In genomic region chr2:105856576-105856975, GRCh38 we compare ENCODE assay signal across 2 cellular contexts.
TF ChIP-seq lines count a peak whose summit lies in the region.

No MANE protein-coding gene starts in this region.

TF ChIP-seq in GM23338, 12 proteins besides CTCF, POLR2A, EP300 and RAD21 (continued from another document):
- no peak for TF ChIP-seq EZH2 (IDR thresholded peaks at IDR 0.05; ENCODE audit: low read depth, unreplicated experiment)
- TF ChIP-seq REST (IDR thresholded peaks at IDR 0.05; ENCODE audit: unreplicated experiment): no peak
- TF ChIP-seq EZH2phosphoT487 (IDR thresholded peaks at IDR 0.05; ENCODE audit: unreplicated experiment): no peak
- no peak for TF ChIP-seq ZNF114 (CRISPR knock-in tag; IDR thresholded peaks at IDR 0.05)
- TF ChIP-seq ETS1 (IDR thresholded peaks at IDR 0.05): no peak
- no peak for TF ChIP-seq CREB1 (CRISPR knock-in tag; IDR thresholded peaks at IDR 0.05; ENCODE audit: low read depth)
- TF ChIP-seq, protein P1, sequence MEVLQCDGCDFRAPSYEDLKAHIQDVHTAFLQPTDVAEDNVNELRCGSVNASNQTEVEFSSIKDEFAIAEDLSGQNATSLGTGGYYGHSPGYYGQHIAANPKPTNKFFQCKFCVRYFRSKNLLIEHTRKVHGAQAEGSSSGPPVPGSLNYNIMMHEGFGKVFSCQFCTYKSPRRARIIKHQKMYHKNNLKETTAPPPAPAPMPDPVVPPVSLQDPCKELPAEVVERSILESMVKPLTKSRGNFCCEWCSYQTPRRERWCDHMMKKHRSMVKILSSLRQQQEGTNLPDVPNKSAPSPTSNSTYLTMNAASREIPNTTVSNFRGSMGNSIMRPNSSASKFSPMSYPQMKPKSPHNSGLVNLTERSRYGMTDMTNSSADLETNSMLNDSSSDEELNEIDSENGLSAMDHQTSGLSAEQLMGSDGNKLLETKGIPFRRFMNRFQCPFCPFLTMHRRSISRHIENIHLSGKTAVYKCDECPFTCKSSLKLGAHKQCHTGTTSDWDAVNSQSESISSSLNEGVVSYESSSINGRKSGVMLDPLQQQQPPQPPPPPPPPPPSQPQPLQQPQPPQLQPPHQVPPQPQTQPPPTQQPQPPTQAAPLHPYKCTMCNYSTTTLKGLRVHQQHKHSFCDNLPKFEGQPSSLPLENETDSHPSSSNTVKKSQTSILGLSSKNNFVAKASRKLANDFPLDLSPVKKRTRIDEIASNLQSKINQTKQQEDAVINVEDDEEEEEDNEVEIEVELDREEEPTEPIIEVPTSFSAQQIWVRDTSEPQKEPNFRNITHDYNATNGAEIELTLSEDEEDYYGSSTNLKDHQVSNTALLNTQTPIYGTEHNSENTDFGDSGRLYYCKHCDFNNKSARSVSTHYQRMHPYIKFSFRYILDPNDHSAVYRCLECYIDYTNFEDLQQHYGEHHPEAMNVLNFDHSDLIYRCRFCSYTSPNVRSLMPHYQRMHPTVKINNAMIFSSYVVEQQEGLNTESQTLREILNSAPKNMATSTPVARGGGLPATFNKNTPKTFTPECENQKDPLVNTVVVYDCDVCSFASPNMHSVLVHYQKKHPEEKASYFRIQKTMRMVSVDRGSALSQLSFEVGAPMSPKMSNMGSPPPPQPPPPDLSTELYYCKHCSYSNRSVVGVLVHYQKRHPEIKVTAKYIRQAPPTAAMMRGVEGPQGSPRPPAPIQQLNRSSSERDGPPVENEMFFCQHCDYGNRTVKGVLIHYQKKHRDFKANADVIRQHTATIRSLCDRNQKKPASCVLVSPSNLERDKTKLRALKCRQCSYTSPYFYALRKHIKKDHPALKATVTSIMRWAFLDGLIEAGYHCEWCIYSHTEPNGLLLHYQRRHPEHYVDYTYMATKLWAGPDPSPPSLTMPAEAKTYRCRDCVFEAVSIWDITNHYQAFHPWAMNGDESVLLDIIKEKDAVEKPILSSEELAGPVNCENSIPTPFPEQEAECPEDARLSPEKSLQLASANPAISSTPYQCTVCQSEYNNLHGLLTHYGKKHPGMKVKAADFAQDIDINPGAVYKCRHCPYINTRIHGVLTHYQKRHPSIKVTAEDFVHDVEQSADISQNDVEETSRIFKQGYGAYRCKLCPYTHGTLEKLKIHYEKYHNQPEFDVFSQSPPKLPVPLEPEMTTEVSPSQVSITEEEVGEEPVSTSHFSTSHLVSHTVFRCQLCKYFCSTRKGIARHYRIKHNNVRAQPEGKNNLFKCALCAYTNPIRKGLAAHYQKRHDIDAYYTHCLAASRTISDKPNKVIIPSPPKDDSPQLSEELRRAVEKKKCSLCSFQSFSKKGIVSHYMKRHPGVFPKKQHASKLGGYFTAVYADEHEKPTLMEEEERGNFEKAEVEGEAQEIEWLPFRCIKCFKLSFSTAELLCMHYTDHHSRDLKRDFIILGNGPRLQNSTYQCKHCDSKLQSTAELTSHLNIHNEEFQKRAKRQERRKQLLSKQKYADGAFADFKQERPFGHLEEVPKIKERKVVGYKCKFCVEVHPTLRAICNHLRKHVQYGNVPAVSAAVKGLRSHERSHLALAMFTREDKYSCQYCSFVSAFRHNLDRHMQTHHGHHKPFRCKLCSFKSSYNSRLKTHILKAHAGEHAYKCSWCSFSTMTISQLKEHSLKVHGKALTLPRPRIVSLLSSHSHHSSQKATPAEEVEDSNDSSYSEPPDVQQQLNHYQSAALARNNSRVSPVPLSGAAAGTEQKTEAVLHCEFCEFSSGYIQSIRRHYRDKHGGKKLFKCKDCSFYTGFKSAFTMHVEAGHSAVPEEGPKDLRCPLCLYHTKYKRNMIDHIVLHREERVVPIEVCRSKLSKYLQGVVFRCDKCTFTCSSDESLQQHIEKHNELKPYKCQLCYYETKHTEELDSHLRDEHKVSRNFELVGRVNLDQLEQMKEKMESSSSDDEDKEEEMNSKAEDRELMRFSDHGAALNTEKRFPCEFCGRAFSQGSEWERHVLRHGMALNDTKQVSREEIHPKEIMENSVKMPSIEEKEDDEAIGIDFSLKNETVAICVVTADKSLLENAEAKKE (CRISPR knock-in tag; IDR thresholded peaks at IDR 0.05): no peak
TF ChIP-seq in GM23338: peak in this region for 0.

TF ChIP-seq in endothelial cell of umbilical vein, 7 proteins besides CTCF, POLR2A, EP300 and RAD21 (continued from another document):
- TF ChIP-seq POLR2AphosphoS5 (IDR thresholded peaks at IDR 0.05; ENCODE audit: insufficient read depth, low read depth, low read length): no peak
- no peak for TF ChIP-seq GATA2 (IDR thresholded peaks at IDR 0.05; ENCODE audit: insufficient read depth, insufficient read length, low read depth, low read length)
- no peak for TF ChIP-seq MYC (IDR thresholded peaks at IDR 0.05; ENCODE audit: low read depth, low read length)
- no peak for TF ChIP-seq FOS (IDR thresholded peaks at IDR 0.05; ENCODE audit: borderline replicate concordance, insufficient read depth, low read length)
